ENCODE assay signal across 8 cellular contexts in genomic region chr11:47268448-47269001, GRCh38. TPM values are rescaled to one million over a fixed set of nuclear protein-coding genes. Genes with fewer than 3 reads are reported as not detected.
DNase-seq lines count a peak whose midpoint lies in the region; ATAC-seq, FAIRE-seq and TF ChIP-seq lines count a peak whose summit lies in the region.

No MANE protein-coding gene starts in this region.

- H3K27ac ChIP-seq in heart right ventricle (peak overlapping the region; percentile 92 to 99 (median 98)), K562 (ENCODE audit: extremely low read depth, low read depth, low read length) (peak overlapping the region; percentile 91), muscle layer of colon (ENCODE audit: low read depth, low read length) (peak overlapping the region; percentile 100), vagina (peak overlapping the region; percentile 94)

- peak overlapping the region; percentile 96 for H3K4me2 ChIP-seq in K562 (ENCODE audit: insufficient read depth, low read length)

- TF ChIP-seq EP300 in K562 (IDR thresholded peaks at IDR 0.05; ENCODE audit: low read length), result no peak

- no peak for FAIRE-seq in K562 (lab: Jason Lieb, UNC)

- peak in 1 of 8 donors; percentile 0 for ATAC-seq in heart right ventricle
- no peak for ATAC-seq in Right ventricle myocardium inferior
- ATAC-seq in K562, result no peak
- ATAC-seq in HG03045 (IDR thresholded peaks at IDR 0.05; ENCODE audit: unreplicated experiment), result no peak

- WGBS in heart right ventricle, 2 donors, result 58 to 61% methylated on average over 13 of the region's 13 CpGs
- WGBS in K562 (ENCODE audit: insufficient coverage, low coverage, missing lambda C conversion rate), result 47% methylated on average over 13 of the region's 13 CpGs

- H3K9me3 ChIP-seq in heart right ventricle (no peaks in the 10 kb centered on the region), K562 (replicated peaks; ENCODE audit: control insufficient read depth, insufficient read depth, low read depth, low read length) (no peaks in the 10 kb centered on the region), muscle layer of colon (ENCODE audit: low read length) (no peaks in the 10 kb centered on the region), vagina (no peaks in the 10 kb centered on the region)

- H3K9ac ChIP-seq in K562 (ENCODE audit: insufficient read depth in 1 of 2, low read depth in 2 of 2, low read length in 2 of 2) (peak overlapping the region; percentile 80 to 98; a peak in 3 of 4 replicates), muscle layer of colon (ENCODE audit: low read length) (no peak overlapping the region)

- POLR2A ChIA-PET in K562 (lab: Yijun Ruan, JAX), result interaction anchor here (1.0 kb wide), 1 partner anchor 10 kb away, joined by 8 read pairs; the partner anchor contains the start of gene NR1H3

- no TSS peak for BruUV-seq in K562 (replicated peaks; lab: Mats Ljungman, UMichigan)

- in situ Hi-C loops in K562 (cut with MboI), result no loop called here

- TF ChIP-seq POLR2A in K562 (conservative IDR thresholded peaks at IDR 0.05), result no peak
- no peak for TF ChIP-seq POLR2A in vagina (IDR thresholded peaks at IDR 0.05)

- TF ChIP-seq CTCF in heart right ventricle (IDR thresholded peaks at IDR 0.05) (no peak), K562 (IDR thresholded peaks at IDR 0.05 in 2 of 3, conservative IDR thresholded peaks at IDR 0.05 in 1 of 3; ENCODE audit: insufficient read depth in 2 of 3, low read depth in 1 of 3, low read length in 3 of 3) (no peak), vagina (IDR thresholded peaks at IDR 0.05) (no peak)

- H3K36me3 ChIP-seq in heart right ventricle (peaks cover 0 to 21% (median 0%) of the 10 kb centered on the region in 9 donors), K562 (ENCODE audit: control insufficient read depth, insufficient read depth, low read length) (peaks cover 7% of the 10 kb centered on the region; the same call in 2 of the 3 replicates), muscle layer of colon (ENCODE audit: insufficient read depth, low read length) (no peaks in the 10 kb centered on the region), vagina (no peaks in the 10 kb centered on the region)

- H2AFZ ChIP-seq in K562 (ENCODE audit: low read depth, low read length), result peak overlapping the region; percentile 97

- H3K27me3 ChIP-seq in heart right ventricle (no peaks in the 10 kb centered on the region), K562 (ENCODE audit: control insufficient read depth in 2 of 2, insufficient read depth in 2 of 2, low read length in 2 of 2) (no peaks in the 10 kb centered on the region), muscle layer of colon (ENCODE audit: control insufficient read depth in 1 of 2, insufficient read depth in 2 of 2, low read length in 2 of 2) (no peaks in the 10 kb centered on the region), vagina (no peaks in the 10 kb centered on the region)

- H3K4me1 ChIP-seq in heart right ventricle (peaks cover 10 to 61% (median 45%) of the 10 kb centered on the region in 9 donors), K562 (replicated peaks in 1 of 2; ENCODE audit: control insufficient read depth in 2 of 2, insufficient read depth in 2 of 2, low read length in 2 of 2) (peaks cover 60 to 61% of the 10 kb centered on the region in 2 experiments), muscle layer of colon (ENCODE audit: insufficient read depth, low read length) (peaks cover 34% of the 10 kb centered on the region), vagina (peaks cover 48% of the 10 kb centered on the region)

- TF ChIP-seq RAD21 in K562 (CRISPR knock-in tag; conservative IDR thresholded peaks at IDR 0.05 in 1 of 2, IDR thresholded peaks at IDR 0.05 in 1 of 2), result no peak

- no peak for DNase-seq in heart right ventricle
- DNase-seq in Right ventricle myocardium inferior (ENCODE audit: missing footprints), result no peak
- DNase-seq in K562 (ENCODE audit: extremely low read depth in 1 of 4, low spot score in 3 of 4), result no peak
- no peak for DNase-seq in vagina (ENCODE audit: extremely low spot score in 2 of 2)
- no peak for DNase-seq in medulla oblongata (ENCODE audit: extremely low spot score)
- DNase-seq in HCEC 1CT, result no peak

- H3K79me2 ChIP-seq in K562 (ENCODE audit: control insufficient read depth, insufficient read depth, low read length), result peaks cover 33% of the 10 kb centered on the region

- H3K9me1 ChIP-seq in K562 (ENCODE audit: control insufficient read depth, insufficient read depth, low read length), result peaks cover 11% of the 10 kb centered on the region

- intact Hi-C loops in heart right ventricle (cut with DNase I) (loop anchor here in 2 of 10 donors (5.0 to 10.0 kb wide), 2 partner anchors 91 to 94 kb away; partner anchors contain the start of gene ARFGAP2 (in 2 of the 2)), Right ventricle myocardium inferior (cut with DNase I) (loop anchor here (1.0 kb wide), 1 partner anchor 87 kb away; no protein-coding TSS in a partner anchor), K562 (cut with micrococcal nuclease) (loop anchor here (1.0 kb wide), 2 partner anchors 19 to 140 kb away; partner anchors contain the start of gene SLC39A13), vagina (cut with DNase I) (no loop called here)

- H3K4me3 ChIP-seq in heart right ventricle, result peak overlapping the region in 8 of 10 donors; percentile 65 to 91 (median 85)
- H3K4me3 ChIP-seq in K562, result peak overlapping the region; percentile 85
- H3K4me3 ChIP-seq in muscle layer of colon (ENCODE audit: low read depth in 1 of 2, low read length in 2 of 2), result peak overlapping the region in 1 of 2 donors; percentile 78
- H3K4me3 ChIP-seq in vagina, result peak overlapping the region; percentile 71 to 84

- CTCF ChIA-PET in K562 (lab: Yijun Ruan, JAX; ENCODE audit: low intra/inter-chr PET ratio), result no interaction called here

- peaks cover 26% of the 10 kb centered on the region for H4K20me1 ChIP-seq in K562 (replicated peaks; ENCODE audit: control insufficient read depth, insufficient read depth, low read length)

RNA-seq across cellular contexts. Expression of gene MADD, which starts 1.4 kb away (rescaled TPM):
- total RNA-seq in heart right ventricle (10 to 100 TPM; 23.8 to 54.8 (median 35.7) TPM), Right ventricle myocardium inferior (40.2 TPM), K562 (2014; rRNA removed) (33.6 and 34.4 TPM in 2 replicates), K562 (2014; rRNA removed; fragmentation: Illumina TruSeq; extraction: Trizol) (22.2 and 22.6 TPM in 2 replicates), K562 (2015; rRNA removed; fragmentation: Illumina TruSeq; extraction: Trizol) (28.7 and 34.3 TPM in 2 replicates), K562 (2021) (53.6 and 57.6 TPM in 2 replicates), vagina (56.5 TPM)
- polyA plus RNA-seq in heart right ventricle (10 to 100 TPM; 24.4 to 35.1 TPM), K562 (2011; rRNA removed) (37.0 and 54.1 TPM in 2 replicates), K562 (2014; fragmentation: Illumina TruSeq; extraction: Trizol) (41.6 and 41.9 TPM in 2 replicates), K562 (2014; fragmentation: Nextera tagmentation; extraction: Ambion mirVana) (1 to 10 TPM in 1 of 2 experiments, under 1 TPM in 1; 0.68 to 3.2 TPM), K562 (2014; rRNA removed) (43.4 and 47.6 TPM in 2 replicates)
- total RNA-seq in K562 (2011; cell fraction: chromatin; rRNA removed; ENCODE audit: low replicate concordance), result 267 and 427 TPM in 2 replicates
- total RNA-seq in K562 (2011; cell fraction: nucleolus; rRNA removed), result 135 and 141 TPM in 2 replicates
- 157 and 178 TPM in 2 replicates for total RNA-seq in K562 (2011; cell fraction: nucleoplasm; rRNA removed)
- 37.6 and 44.5 TPM in 2 replicates for polyA plus RNA-seq in K562 (2011; cell fraction: cytosol; rRNA removed)
- polyA plus RNA-seq in K562 (2011; cell fraction: nucleus; rRNA removed), result 196 and 230 TPM in 2 replicates
- polyA plus RNA-seq in K562 (2012), result 39.6 and 44.4 TPM in 2 replicates
- 47.0 and 48.6 TPM in 2 replicates for polyA minus RNA-seq in K562 (2011; rRNA and poly(A)+ RNA removed)
- 37.4 and 47.8 TPM in 2 replicates for polyA minus RNA-seq in K562 (2011; cell fraction: cytosol; rRNA and poly(A)+ RNA removed)
- polyA minus RNA-seq in K562 (2011; cell fraction: nucleus; rRNA and poly(A)+ RNA removed), result 52.0 and 80.3 TPM in 2 replicates

RNA-seq across cellular contexts. Expression of gene NR1H3, which starts 10.7 kb away (rescaled TPM):
- total RNA-seq in heart right ventricle (10 to 100 TPM in 4 of 10 donors, 1 to 10 TPM in 6; 6.6 to 26.5 (median 9.7) TPM), Right ventricle myocardium inferior (22.3 TPM), K562 (2014; rRNA removed) (11.9 and 16.0 TPM in 2 replicates), K562 (2014; rRNA removed; fragmentation: Illumina TruSeq; extraction: Trizol) (6.6 and 8.2 TPM in 2 replicates), K562 (2015; rRNA removed; fragmentation: Illumina TruSeq; extraction: Trizol) (7.8 and 11.1 TPM in 2 replicates), K562 (2021) (15.9 and 16.5 TPM in 2 replicates), vagina (60.9 TPM)
- polyA plus RNA-seq in heart right ventricle (10 to 100 TPM; 15.5 to 49.2 TPM), K562 (2011; rRNA removed) (26.0 and 31.9 TPM in 2 replicates), K562 (2014; fragmentation: Illumina TruSeq; extraction: Trizol) (12.0 and 15.2 TPM in 2 replicates), K562 (2014; fragmentation: Nextera tagmentation; extraction: Ambion mirVana) (10 to 100 TPM in 1 of 2 experiments, 1 to 10 TPM in 1; 9.8 to 10.4 TPM), K562 (2014; rRNA removed) (17.5 and 18.4 TPM in 2 replicates)
- total RNA-seq in K562 (2011; cell fraction: chromatin; rRNA removed; ENCODE audit: low replicate concordance), result 39.2 and 75.3 TPM in 2 replicates
- 43.6 and 51.5 TPM in 2 replicates for total RNA-seq in K562 (2011; cell fraction: nucleolus; rRNA removed)
- 31.0 and 35.2 TPM in 2 replicates for total RNA-seq in K562 (2011; cell fraction: nucleoplasm; rRNA removed)
- 38.5 and 38.7 TPM in 2 replicates for polyA plus RNA-seq in K562 (2011; cell fraction: cytosol; rRNA removed)
- polyA plus RNA-seq in K562 (2011; cell fraction: nucleus; rRNA removed), result 66.1 and 82.8 TPM in 2 replicates
- polyA plus RNA-seq in K562 (2012), result 16.1 and 20.9 TPM in 2 replicates
- 15.1 and 19.2 TPM in 2 replicates for polyA minus RNA-seq in K562 (2011; rRNA and poly(A)+ RNA removed)
- polyA minus RNA-seq in K562 (2011; cell fraction: cytosol; rRNA and poly(A)+ RNA removed), result 9.9 and 20.8 TPM in 2 replicates
- 12.8 and 23.2 TPM in 2 replicates for polyA minus RNA-seq in K562 (2011; cell fraction: nucleus; rRNA and poly(A)+ RNA removed)

RNA-seq across cellular contexts. Expression of gene ACP2, which starts 19.9 kb away (rescaled TPM):
- 10 to 100 TPM; 17.2 to 38.8 (median 21.8) TPM for total RNA-seq in heart right ventricle
- polyA plus RNA-seq in heart right ventricle, result 10 to 100 TPM; 28.9 to 42.6 TPM
- total RNA-seq in Right ventricle myocardium inferior, result 21.2 TPM
- total RNA-seq in K562 (2011; cell fraction: chromatin; rRNA removed; ENCODE audit: low replicate concordance), result 46.3 and 108 TPM in 2 replicates
- total RNA-seq in K562 (2011; cell fraction: nucleolus; rRNA removed), result 76.0 and 80.0 TPM in 2 replicates
- total RNA-seq in K562 (2011; cell fraction: nucleoplasm; rRNA removed), result 60.6 and 60.9 TPM in 2 replicates
- 14.3 and 16.2 TPM in 2 replicates for total RNA-seq in K562 (2014; rRNA removed)
- total RNA-seq in K562 (2014; rRNA removed; fragmentation: Illumina TruSeq; extraction: Trizol), result 7.1 and 8.6 TPM in 2 replicates
- total RNA-seq in K562 (2015; rRNA removed; fragmentation: Illumina TruSeq; extraction: Trizol), result 11.6 and 12.1 TPM in 2 replicates
- 17.8 and 20.0 TPM in 2 replicates for total RNA-seq in K562 (2021)
- 7.0 and 10.4 TPM in 2 replicates for polyA plus RNA-seq in K562 (2011; rRNA removed)
- 8.2 and 13.6 TPM in 2 replicates for polyA plus RNA-seq in K562 (2011; cell fraction: cytosol; rRNA removed)
- polyA plus RNA-seq in K562 (2011; cell fraction: nucleus; rRNA removed), result 27.8 and 55.7 TPM in 2 replicates
- polyA plus RNA-seq in K562 (2012), result 13.9 and 20.7 TPM in 2 replicates
- 14.0 and 19.1 TPM in 2 replicates for polyA plus RNA-seq in K562 (2014; fragmentation: Illumina TruSeq; extraction: Trizol)
- 1 to 10 TPM; 1.9 to 2.2 TPM for polyA plus RNA-seq in K562 (2014; fragmentation: Nextera tagmentation; extraction: Ambion mirVana)
- polyA plus RNA-seq in K562 (2014; rRNA removed), result 12.4 and 14.4 TPM in 2 replicates
- 10.9 and 11.2 TPM in 2 replicates for polyA minus RNA-seq in K562 (2011; rRNA and poly(A)+ RNA removed)
- 9.5 and 12.3 TPM in 2 replicates for polyA minus RNA-seq in K562 (2011; cell fraction: cytosol; rRNA and poly(A)+ RNA removed)
- polyA minus RNA-seq in K562 (2011; cell fraction: nucleus; rRNA and poly(A)+ RNA removed), result 25.4 and 26.9 TPM in 2 replicates
- 54.8 TPM for total RNA-seq in vagina

RNA-seq across cellular contexts. Expression of gene DDB2, which starts 53.8 kb away (rescaled TPM):
- total RNA-seq in heart right ventricle (10 to 100 TPM in 4 of 10 donors, 1 to 10 TPM in 6; 6.4 to 22.5 (median 8.3) TPM), Right ventricle myocardium inferior (10.3 TPM), K562 (2014; rRNA removed) (12.7 and 13.3 TPM in 2 replicates), K562 (2014; rRNA removed; fragmentation: Illumina TruSeq; extraction: Trizol) (8.7 and 9.0 TPM in 2 replicates), K562 (2015; rRNA removed; fragmentation: Illumina TruSeq; extraction: Trizol) (10.1 and 10.9 TPM in 2 replicates), K562 (2021) (9.0 and 10.5 TPM in 2 replicates), vagina (42.2 TPM)
- polyA plus RNA-seq in heart right ventricle (10 to 100 TPM in 1 of 2 donors, 1 to 10 TPM in 1; 8.1 to 30.6 TPM), K562 (2011; rRNA removed) (17.1 and 17.5 TPM in 2 replicates), K562 (2014; fragmentation: Illumina TruSeq; extraction: Trizol) (10.1 and 10.4 TPM in 2 replicates), K562 (2014; fragmentation: Nextera tagmentation; extraction: Ambion mirVana) (10 to 100 TPM in 1 of 2 experiments, 1 to 10 TPM in 1; 9.0 to 10.3 TPM), K562 (2014; rRNA removed) (12.0 and 18.6 TPM in 2 replicates)
- 56.3 and 66.6 TPM in 2 replicates for total RNA-seq in K562 (2011; cell fraction: chromatin; rRNA removed; ENCODE audit: low replicate concordance)
- 38.7 TPM in 2 replicates for total RNA-seq in K562 (2011; cell fraction: nucleolus; rRNA removed)
- total RNA-seq in K562 (2011; cell fraction: nucleoplasm; rRNA removed), result 45.0 and 46.9 TPM in 2 replicates
- 12.9 and 16.0 TPM in 2 replicates for polyA plus RNA-seq in K562 (2011; cell fraction: cytosol; rRNA removed)
- 54.5 and 57.5 TPM in 2 replicates for polyA plus RNA-seq in K562 (2011; cell fraction: nucleus; rRNA removed)
- polyA plus RNA-seq in K562 (2012), result 11.5 and 20.9 TPM in 2 replicates
- polyA minus RNA-seq in K562 (2011; rRNA and poly(A)+ RNA removed), result 12.9 and 16.8 TPM in 2 replicates
- 5.5 and 8.0 TPM in 2 replicates for polyA minus RNA-seq in K562 (2011; cell fraction: cytosol; rRNA and poly(A)+ RNA removed)
- polyA minus RNA-seq in K562 (2011; cell fraction: nucleus; rRNA and poly(A)+ RNA removed), result 17.4 and 23.8 TPM in 2 replicates
